Comparison of ENCODE assay signal across 12 cellular contexts in genomic region chr7:17405786-17406185, GRCh38.
A peak's percentile ranks its signal among the peaks of the same experiment; 100 is the strongest.
DNase-seq lines count a peak whose midpoint lies in the region; ATAC-seq and TF ChIP-seq lines count a peak whose summit lies in the region.
"Had no signal": no experiment of that assay in that cellular context is flagged by ENCODE, and none has a peak within 500 bp of the region (broad histone marks: within the 10 kb centered on the region; RNA-seq: fewer than 3 reads in every experiment).

No MANE protein-coding gene starts in this region.

- H3K4me3 ChIP-seq in adrenal gland (no peak overlapping the region), thyroid gland (replicated peaks in 1 of 3) (no peak overlapping the region)
- H3K4me3 ChIP-seq: BLaER1, upper lobe of right lung had no signal

- H3K27ac Mint-ChIP-seq in HFFc6 = peak overlapping the region; percentile 88

- H3K4me1 Mint-ChIP-seq in HFFc6 (ENCODE audit: low read depth) = peaks cover 55% of the 10 kb centered on the region

- H3K36me3 Mint-ChIP-seq in HFFc6 (ENCODE audit: low read depth) = no peaks in the 10 kb centered on the region

- no peak for TF ChIP-seq POLR2A in adrenal gland (IDR thresholded peaks at IDR 0.05)
- TF ChIP-seq POLR2A in thyroid gland (IDR thresholded peaks at IDR 0.05) = no peak

- H3K27ac ChIP-seq in adrenal gland (peak overlapping the region in 2 of 5 donors; percentile 56 to 57), thyroid gland (no peak overlapping the region)
- H3K27ac ChIP-seq: BLaER1, upper lobe of right lung had no signal

- TF ChIP-seq CTCF in HFFc6 (IDR thresholded peaks at IDR 0.05) (no peak), adrenal gland (IDR thresholded peaks at IDR 0.05) (no peak), thyroid gland (IDR thresholded peaks at IDR 0.05) (no peak)

- no peaks in the 10 kb centered on the region for H3K9me3 Mint-ChIP-seq in HFFc6
- H3K9me3 Mint-ChIP-seq: central memory CD8-positive, alpha-beta T cell had no signal

- H3K9me3 ChIP-seq in adrenal gland (replicated peaks in 1 of 3) = no peaks in the 10 kb centered on the region
- no peaks in the 10 kb centered on the region for H3K9me3 ChIP-seq in thyroid gland
- H3K9me3 ChIP-seq: BLaER1, upper lobe of right lung had no signal

- H3K36me3 ChIP-seq in adrenal gland (replicated peaks in 1 of 2) = no peaks in the 10 kb centered on the region
- no peaks in the 10 kb centered on the region for H3K36me3 ChIP-seq in thyroid gland
- H3K36me3 ChIP-seq: BLaER1, upper lobe of right lung had no signal

- intact Hi-C loops in adrenal gland (cut with DNase I) = no loop called here
- intact Hi-C loops in thyroid gland (cut with DNase I) = no loop called here

- WGBS in adrenal gland, 4 donors = 22 to 44% (median 38%) methylated on average over 8 of the region's 8 CpGs
- 59 to 63% methylated on average over 8 of the region's 8 CpGs for WGBS in thyroid gland, 2 donors

- H3K27me3 Mint-ChIP-seq in HFFc6 (ENCODE audit: insufficient read depth) = no peaks in the 10 kb centered on the region

- ATAC-seq in GM19463 (IDR thresholded peaks at IDR 0.05; ENCODE audit: unreplicated experiment) (no peak), GM19351 (IDR thresholded peaks at IDR 0.05; ENCODE audit: unreplicated experiment) (no peak)
- ATAC-seq: upper lobe of right lung had no signal

- DNase-seq in ACHN = peak; percentile 70
- peak; percentile 87 for DNase-seq in HFFc6
- peak; percentile 17 to 61 (median 51) for DNase-seq in adrenal gland
- peak; percentile 68 for DNase-seq in glomerular visceral epithelial cell (ENCODE audit: extremely low spot score)
- no peak for DNase-seq in NCI-H1105 treated with DMSO at 0.1 percent for 48 hours (lab: John Stamatoyannopoulos, UW)
- no peak for DNase-seq in thyroid gland
- DNase-seq: NCI-H1694 treated with DMSO at 0.1 percent for 48 hours, upper lobe of right lung had no signal

- H3K4me3 Mint-ChIP-seq in HFFc6 = peak overlapping the region; percentile 70
- H3K4me3 Mint-ChIP-seq: central memory CD8-positive, alpha-beta T cell had no signal

- H3K4me1 ChIP-seq in adrenal gland (replicated peaks in 1 of 2) (peaks cover 39% of the 10 kb centered on the region in 2 donors), thyroid gland (peaks cover 15 to 20% of the 10 kb centered on the region in 2 donors)

- in situ Hi-C loops in ACHN (cut with HindIII; ENCODE audit: low pct_ligation_motif_present, low pct_unique_long_range_greater_than_20kb, low sequenced_read_pairs) = no loop called here

- H3K27me3 ChIP-seq in adrenal gland = no peaks in the 10 kb centered on the region
- no peaks in the 10 kb centered on the region for H3K27me3 ChIP-seq in thyroid gland
- H3K27me3 ChIP-seq: BLaER1, upper lobe of right lung had no signal

Comparison
In these comparisons a context has a peak if more than half of its experiments do, and no peak if none do; other contexts are left out.
1. DNase-seq: peak in ACHN (single experiment), HFFc6 (single experiment), adrenal gland (7 of 7) and glomerular visceral epithelial cell (single experiment); none in NCI-H1105 treated with DMSO at 0.1 percent for 48 hours (single experiment) and thyroid gland (0 of 2).